10 cellular contexts compared by ENCODE assay signal in genomic region chr13:60990032-60990733, GRCh38.
DNase-seq lines count a peak whose midpoint lies in the region; ATAC-seq and TF ChIP-seq lines count a peak whose summit lies in the region.
"Had no signal": no experiment of that assay in that cellular context is flagged by ENCODE, and none has a peak within 500 bp of the region (broad histone marks: within the 10 kb centered on the region; RNA-seq: fewer than 3 reads in every experiment).

No MANE protein-coding gene starts in this region.

- H3F3A ChIP-seq in GM23338 (replicated peaks; ENCODE audit: low read depth) (no peaks in the 10 kb centered on the region), OCI-LY1 (ENCODE audit: insufficient read depth, low read length) (no peaks in the 10 kb centered on the region)

- H3K27me3 Mint-ChIP-seq in GM23338 (ENCODE audit: insufficient read depth, low read depth, poor library complexity): peaks cover 3% of the 10 kb centered on the region
- H3K27me3 Mint-ChIP-seq in endodermal cell (ENCODE audit: insufficient read depth): no peaks in the 10 kb centered on the region
- H3K27me3 Mint-ChIP-seq in CD8-positive, alpha-beta memory T cell: no peaks in the 10 kb centered on the region
- H3K27me3 Mint-ChIP-seq: CD4-positive, alpha-beta memory T cell had no signal

- no peaks in the 10 kb centered on the region for H4K20me1 ChIP-seq in GM23338 (replicated peaks; ENCODE audit: insufficient read depth)
- no peaks in the 10 kb centered on the region for H4K20me1 ChIP-seq in OCI-LY1 (ENCODE audit: insufficient read depth, low read length)

- no peak overlapping the region for H3K4me2 ChIP-seq in GM23338
- H3K4me2 ChIP-seq in OCI-LY1 (ENCODE audit: low read length): no peak overlapping the region

- H3K4me3 ChIP-seq in BE2C (ENCODE audit: low read depth, low read length): no peak overlapping the region
- no peak overlapping the region for H3K4me3 ChIP-seq in GM23338
- H3K4me3 ChIP-seq in OCI-LY1 (ENCODE audit: low read depth, low read length, poor library complexity, severe bottlenecking): no peak overlapping the region
- H3K4me3 ChIP-seq in endodermal cell (ENCODE audit: low read length): no peak overlapping the region
- H3K4me3 ChIP-seq in CD8-positive, alpha-beta memory T cell (ENCODE audit: low read length): no peak overlapping the region

- H3K4me1 ChIP-seq in BE2C (no peaks in the 10 kb centered on the region), GM23338 (ENCODE audit: insufficient read depth) (no peaks in the 10 kb centered on the region), OCI-LY1 (ENCODE audit: insufficient read depth, low read length, severe bottlenecking) (no peaks in the 10 kb centered on the region), endodermal cell (ENCODE audit: control insufficient read depth, insufficient read depth, low read length) (no peaks in the 10 kb centered on the region)
- no peaks in the 10 kb centered on the region for H3K4me1 ChIP-seq in CD8-positive, alpha-beta memory T cell (ENCODE audit: insufficient read depth, low read length)

- H3K36me3 Mint-ChIP-seq in GM23338 (ENCODE audit: low read depth): no peaks in the 10 kb centered on the region
- H3K36me3 Mint-ChIP-seq in endodermal cell (ENCODE audit: low read depth): peaks cover 34% of the 10 kb centered on the region
- no peaks in the 10 kb centered on the region for H3K36me3 Mint-ChIP-seq in CD8-positive, alpha-beta memory T cell
- H3K36me3 Mint-ChIP-seq: CD4-positive, alpha-beta memory T cell had no signal

- H3K4me3 Mint-ChIP-seq in GM23338 (no peak overlapping the region), endodermal cell (no peak overlapping the region)
- H3K4me3 Mint-ChIP-seq in CD8-positive, alpha-beta memory T cell: no peak overlapping the region
- H3K4me3 Mint-ChIP-seq: CD4-positive, alpha-beta memory T cell had no signal

- TF ChIP-seq CTCF in BE2C (IDR thresholded peaks at IDR 0.05; ENCODE audit: low read depth, low read length) (0 out of 2 replicates have a peak, but pooled peaks have one; percentile 13), GM23338 (conservative IDR thresholded peaks at IDR 0.05; ENCODE audit: low read depth in 2 of 2) (peak; percentile 60 to 73), OCI-LY1 (IDR thresholded peaks at IDR 0.05; ENCODE audit: low read length) (peak; percentile 63), endodermal cell (conservative IDR thresholded peaks at IDR 0.05) (peak; percentile 61)

- POLR2A ChIA-PET in CD8-positive, alpha-beta memory T cell (lab: Charles Lee): no interaction called here

- no peaks in the 10 kb centered on the region for H3K9me2 ChIP-seq in GM23338 (ENCODE audit: insufficient read depth)
- H3K9me2 ChIP-seq in OCI-LY1 (ENCODE audit: low read depth, low read length): no peaks in the 10 kb centered on the region

- H3K9me3 Mint-ChIP-seq in GM23338: no peaks in the 10 kb centered on the region; the same call in 2 of the 3 replicates
- no peaks in the 10 kb centered on the region for H3K9me3 Mint-ChIP-seq in endodermal cell
- H3K9me3 Mint-ChIP-seq in CD8-positive, alpha-beta memory T cell: peaks cover 0 to 17% (median 2%) of the 10 kb centered on the region in 5 donors

- H3K27me3 ChIP-seq in BE2C: no peaks in the 10 kb centered on the region
- H3K27me3 ChIP-seq in GM23338 (ENCODE audit: insufficient read depth): no peaks in the 10 kb centered on the region
- H3K27me3 ChIP-seq in OCI-LY1 (ENCODE audit: insufficient read depth, low read length): no peaks in the 10 kb centered on the region
- H3K27me3 ChIP-seq in endodermal cell (ENCODE audit: control insufficient read depth, insufficient read depth, low read length, poor library complexity, severe bottlenecking): no peaks in the 10 kb centered on the region
- no peaks in the 10 kb centered on the region for H3K27me3 ChIP-seq in CD8-positive, alpha-beta memory T cell (ENCODE audit: insufficient read depth, low read length, poor library complexity, severe bottlenecking)

- no peaks in the 10 kb centered on the region for H3K4me1 Mint-ChIP-seq in GM23338
- no peaks in the 10 kb centered on the region for H3K4me1 Mint-ChIP-seq in endodermal cell
- H3K4me1 Mint-ChIP-seq in CD8-positive, alpha-beta memory T cell: no peaks in the 10 kb centered on the region
- H3K4me1 Mint-ChIP-seq: CD4-positive, alpha-beta memory T cell had no signal

- DNase-seq in BE2C (no peak), GM23338 (ENCODE audit: low spot score) (peak; percentile 72), endodermal cell (peak; percentile 63), HuH-7 (ENCODE audit: low spot score) (no peak), putamen (ENCODE audit: low spot score) (no peak)
- DNase-seq in CD8-positive, alpha-beta memory T cell: no peak
- DNase-seq: CD4-positive, alpha-beta memory T cell; NCI-H1694 treated with DMSO at 0.1 percent for 48 hours had no signal

- WGBS in endodermal cell (ENCODE audit: insufficient coverage in 1 of 2, insufficient read length in 1 of 2), 2 experiments: 95 to 100% methylated on average over 2 to 4 of the region's 4 CpGs

- H3K9me3 ChIP-seq in BE2C (no peaks in the 10 kb centered on the region), OCI-LY1 (ENCODE audit: low read length) (no peaks in the 10 kb centered on the region), endodermal cell (ENCODE audit: control insufficient read depth, low read length) (no peaks in the 10 kb centered on the region)
- H3K9me3 ChIP-seq in CD8-positive, alpha-beta memory T cell (ENCODE audit: low read length): no peaks in the 10 kb centered on the region

- H3K27ac Mint-ChIP-seq in GM23338 (no peak overlapping the region), endodermal cell (peak overlapping the region; percentile 8)
- H3K27ac Mint-ChIP-seq in CD8-positive, alpha-beta memory T cell: no peak overlapping the region
- H3K27ac Mint-ChIP-seq: CD4-positive, alpha-beta memory T cell had no signal

- CTCF ChIA-PET in CD8-positive, alpha-beta memory T cell (lab: Charles Lee): no interaction called here

- H3K27ac ChIP-seq in GM23338 (ENCODE audit: low read depth): no peak overlapping the region
- H3K27ac ChIP-seq in OCI-LY1 (ENCODE audit: low read depth, low read length, poor library complexity, severe bottlenecking): no peak overlapping the region
- H3K27ac ChIP-seq in endodermal cell (ENCODE audit: low read depth, low read length): no peak overlapping the region
- H3K27ac ChIP-seq in CD8-positive, alpha-beta memory T cell (ENCODE audit: low read depth, low read length): no peak overlapping the region

- H3K36me3 ChIP-seq in BE2C (no peaks in the 10 kb centered on the region), GM23338 (ENCODE audit: insufficient read depth) (no peaks in the 10 kb centered on the region), OCI-LY1 (ENCODE audit: insufficient read depth, low read length) (no peaks in the 10 kb centered on the region), endodermal cell (ENCODE audit: control insufficient read depth, insufficient read depth, low read length) (no peaks in the 10 kb centered on the region)
- no peaks in the 10 kb centered on the region for H3K36me3 ChIP-seq in CD8-positive, alpha-beta memory T cell (ENCODE audit: insufficient read depth, low read length)

- ATAC-seq in GM23338 (peak; percentile 61), HG03521 (IDR thresholded peaks at IDR 0.05; ENCODE audit: unreplicated experiment) (no peak)

- H3K9ac ChIP-seq in OCI-LY1 (ENCODE audit: low read length) (no peak overlapping the region), endodermal cell (ENCODE audit: extremely low read depth, low read length, poor library complexity, severe bottlenecking) (no peak overlapping the region)

- H3K79me2 ChIP-seq in GM23338 (replicated peaks; ENCODE audit: insufficient read depth): no peaks in the 10 kb centered on the region
- no peaks in the 10 kb centered on the region for H3K79me2 ChIP-seq in OCI-LY1 (ENCODE audit: insufficient read depth, low read length)

- H2AFZ ChIP-seq in GM23338 (no peak overlapping the region), OCI-LY1 (ENCODE audit: low read length) (no peak overlapping the region)

TF ChIP-seq in GM23338, 12 proteins besides CTCF, POLR2A, EP300 and RAD21:
- TF ChIP-seq ETS1 (IDR thresholded peaks at IDR 0.05) (no peak), CREB1 (CRISPR knock-in tag; IDR thresholded peaks at IDR 0.05; ENCODE audit: low read depth) (no peak)

Comparison
In these comparisons a context has a peak if more than half of its experiments do, and no peak if none do; other contexts are left out.
1. DNase-seq: peak in GM23338 (single experiment) and endodermal cell (single experiment); none in BE2C (single experiment), HuH-7 (single experiment), putamen (single experiment) and CD8-positive, alpha-beta memory T cell (0 of 5).
2. CTCF ChIP-seq: peak in every context shown above with its lines; median percentile 66 in GM23338; 63 in OCI-LY1; 61 in endodermal cell; 13 in BE2C.